Comparison of ENCODE assay signal across 10 cellular contexts in the genomic region with DNA sequence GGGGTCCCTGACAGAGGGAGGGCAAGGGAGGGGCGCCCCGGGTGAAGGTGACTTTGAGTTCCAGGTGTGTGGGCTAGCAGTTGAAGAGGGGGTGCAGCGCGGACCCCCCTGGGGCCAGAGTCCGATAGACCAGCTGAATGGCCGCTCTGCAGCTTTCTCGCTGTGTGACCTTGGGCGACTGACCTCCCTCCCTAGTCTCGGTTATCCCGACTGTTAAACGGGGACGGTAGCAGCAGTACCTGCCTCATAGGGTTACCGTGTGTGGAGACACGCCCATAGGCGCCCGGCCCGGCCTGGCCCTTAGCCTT. TPM values are rescaled to one million over a fixed set of nuclear protein-coding genes. Genes with fewer than 3 reads are reported as not detected.
A peak's percentile ranks its signal among the peaks of the same experiment; 100 is the strongest.
DNase-seq lines count a peak whose midpoint lies in the region; ATAC-seq and TF ChIP-seq lines count a peak whose summit lies in the region.
"Had no signal": no experiment of that assay in that cellular context is flagged by ENCODE, and none has a peak within 500 bp of the region (broad histone marks: within the 10 kb centered on the region; RNA-seq: fewer than 3 reads in every experiment).

No MANE protein-coding gene starts in this region.

- H3K9ac ChIP-seq in colonic mucosa (ENCODE audit: low read depth in 2 of 2, low read length in 2 of 2) = peak overlapping the region in 1 of 2 donors; percentile 40

- peak overlapping the region; percentile 44 for H3K4me3 Mint-ChIP-seq in natural killer cell treated with Interleukin-12 subunit alpha and Interleukin-12 subunit beta and Interleukin-15 and Interleukin-18, amount 100 ng/mL, for 72 hours
- no peak overlapping the region for H3K4me3 Mint-ChIP-seq in natural killer cell
- H3K4me3 Mint-ChIP-seq in naive thymus-derived CD8-positive, alpha-beta T cell = peak overlapping the region in 7 of 10 donors; percentile 11 to 85 (median 44)
- H3K4me3 Mint-ChIP-seq: memory B cell had no signal

- intact Hi-C loops in natural killer cell (cut with micrococcal nuclease) = no loop called here
- intact Hi-C loops in colonic mucosa (cut with DNase I) = no loop called here
- intact Hi-C loops in aorta (cut with DNase I) = loop anchor here (1.0 to 5.0 kb wide), 2 partner anchors 20 to 49 kb away; no protein-coding TSS in a partner anchor

- no peaks in the 10 kb centered on the region for H3K9me3 Mint-ChIP-seq in natural killer cell treated with Interleukin-12 subunit alpha and Interleukin-12 subunit beta and Interleukin-15 and Interleukin-18, amount 100 ng/mL, for 72 hours
- H3K9me3 Mint-ChIP-seq in natural killer cell = no peaks in the 10 kb centered on the region
- H3K9me3 Mint-ChIP-seq in naive thymus-derived CD8-positive, alpha-beta T cell = no peaks in the 10 kb centered on the region

- ATAC-seq in natural killer cell treated with Interleukin-12 subunit alpha and Interleukin-12 subunit beta and Interleukin-15 and Interleukin-18, amount 100 ng/mL, for 72 hours = no peak
- no peak for ATAC-seq in natural killer cell
- no peak for ATAC-seq in naive thymus-derived CD8-positive, alpha-beta T cell
- ATAC-seq in aorta (ENCODE audit: low FRiP score) = no peak
- no peak for ATAC-seq in GM19351 (IDR thresholded peaks at IDR 0.05; ENCODE audit: unreplicated experiment)

- H3K4me1 Mint-ChIP-seq in natural killer cell treated with Interleukin-12 subunit alpha and Interleukin-12 subunit beta and Interleukin-15 and Interleukin-18, amount 100 ng/mL, for 72 hours (ENCODE audit: low read depth in 2 of 2) = peaks cover 0 to 3% of the 10 kb centered on the region in 2 donors
- no peaks in the 10 kb centered on the region for H3K4me1 Mint-ChIP-seq in natural killer cell
- H3K4me1 Mint-ChIP-seq in naive thymus-derived CD8-positive, alpha-beta T cell = peaks cover 3 to 5% (median 4%) of the 10 kb centered on the region in 4 donors
- H3K4me1 Mint-ChIP-seq: memory B cell had no signal

- H3K9me3 ChIP-seq in colonic mucosa (no peaks in the 10 kb centered on the region), aorta (ENCODE audit: control insufficient read depth, low read length) (no peaks in the 10 kb centered on the region)

- POLR2A ChIA-PET in naive thymus-derived CD8-positive, alpha-beta T cell (lab: Charles Lee) = no interaction called here

- H3K27me3 ChIP-seq in colonic mucosa (peaks cover 20% of the 10 kb centered on the region), aorta (ENCODE audit: control insufficient read depth in 1 of 2, insufficient read depth in 2 of 2, low read length in 1 of 2) (no peaks in the 10 kb centered on the region)

- no peaks in the 10 kb centered on the region for H3K36me3 ChIP-seq in colonic mucosa
- no peaks in the 10 kb centered on the region for H3K36me3 ChIP-seq in aorta (ENCODE audit: control insufficient read depth in 1 of 2, insufficient read depth in 2 of 2, low read length in 1 of 2)

- H3K27ac ChIP-seq in colonic mucosa (no peak overlapping the region), aorta (ENCODE audit: low read depth in 1 of 2, low read length in 2 of 2) (peak overlapping the region; percentile 88 to 99)

- no peak overlapping the region for H3K27ac Mint-ChIP-seq in natural killer cell treated with Interleukin-12 subunit alpha and Interleukin-12 subunit beta and Interleukin-15 and Interleukin-18, amount 100 ng/mL, for 72 hours
- no peak overlapping the region for H3K27ac Mint-ChIP-seq in natural killer cell
- H3K27ac Mint-ChIP-seq in naive thymus-derived CD8-positive, alpha-beta T cell = peak overlapping the region in 1 of 10 donors; percentile 86
- H3K27ac Mint-ChIP-seq: memory B cell had no signal

- peaks cover 7 to 24% of the 10 kb centered on the region in 2 donors for H3K27me3 Mint-ChIP-seq in natural killer cell treated with Interleukin-12 subunit alpha and Interleukin-12 subunit beta and Interleukin-15 and Interleukin-18, amount 100 ng/mL, for 72 hours
- peaks cover 16 to 34% of the 10 kb centered on the region in 2 donors for H3K27me3 Mint-ChIP-seq in natural killer cell (ENCODE audit: low read depth in 2 of 2)
- H3K27me3 Mint-ChIP-seq in naive thymus-derived CD8-positive, alpha-beta T cell = peaks cover 11 to 48% (median 33%) of the 10 kb centered on the region in 5 donors

- no peaks in the 10 kb centered on the region for H3K4me1 ChIP-seq in colonic mucosa
- H3K4me1 ChIP-seq in aorta (ENCODE audit: control insufficient read depth in 1 of 2, insufficient read depth in 2 of 2, low read length in 2 of 2) = peaks cover 4 to 5% of the 10 kb centered on the region in 2 donors

- 14% methylated on average over 15 to 17 of the region's 17 CpGs for WGBS in aorta, 2 donors

- TF ChIP-seq CTCF in natural killer cell (IDR thresholded peaks at IDR 0.05) = no peak
- TF ChIP-seq CTCF in colonic mucosa (IDR thresholded peaks at IDR 0.05) = no peak

- peak overlapping the region; percentile 26 for H3K4me3 ChIP-seq in colonic mucosa
- H3K4me3 ChIP-seq in aorta (ENCODE audit: low read length in 2 of 2) = no peak overlapping the region

- DNase-seq in natural killer cell treated with Interleukin-12 subunit alpha and Interleukin-12 subunit beta and Interleukin-15 and Interleukin-18, amount 100 ng/mL, for 72 hours (ENCODE audit: low spot score) = no peak
- DNase-seq in natural killer cell = no peak
- no peak for DNase-seq in colonic mucosa
- DNase-seq in naive thymus-derived CD8-positive, alpha-beta T cell = no peak
- no peak for DNase-seq in aorta
- DNase-seq in EL = no peak
- DNase-seq in SIG-M5 treated with dmso at 0.1 percent for 504 hours (lab: John Stamatoyannopoulos, UW; ENCODE audit: unreplicated experiment) = no peak
- DNase-seq: NCI-H2029 treated with DMSO at 0.1 percent for 48 hours had no signal

- no peaks in the 10 kb centered on the region for H3K36me3 Mint-ChIP-seq in natural killer cell treated with Interleukin-12 subunit alpha and Interleukin-12 subunit beta and Interleukin-15 and Interleukin-18, amount 100 ng/mL, for 72 hours
- H3K36me3 Mint-ChIP-seq in natural killer cell = no peaks in the 10 kb centered on the region
- H3K36me3 Mint-ChIP-seq in naive thymus-derived CD8-positive, alpha-beta T cell = peaks cover 0 to 2% (median 0%) of the 10 kb centered on the region in 3 donors
- H3K36me3 Mint-ChIP-seq: memory B cell had no signal

RNA-seq across cellular contexts. Expression of gene PRRX2, which starts 31.3 kb away (rescaled TPM):
- total RNA-seq in natural killer cell treated with Interleukin-12 subunit alpha and Interleukin-12 subunit beta and Interleukin-15 and Interleukin-18, amount 100 ng/mL, for 72 hours = not detected
- not detected for total RNA-seq in natural killer cell
- total RNA-seq in colonic mucosa = under 1 TPM; 0.64 to 0.85 TPM
- total RNA-seq in naive thymus-derived CD8-positive, alpha-beta T cell = not detected
- polyA plus RNA-seq in naive thymus-derived CD8-positive, alpha-beta T cell = not detected
- 10 to 100 TPM; 51.9 to 68.8 TPM for total RNA-seq in aorta
- polyA plus RNA-seq in aorta = 10 to 100 TPM; 27.7 to 52.6 TPM

RNA-seq across cellular contexts. Expression of gene ASB6, which starts 54.8 kb away (rescaled TPM):
- 10 to 100 TPM; 31.0 to 42.5 TPM for total RNA-seq in natural killer cell treated with Interleukin-12 subunit alpha and Interleukin-12 subunit beta and Interleukin-15 and Interleukin-18, amount 100 ng/mL, for 72 hours
- total RNA-seq in natural killer cell = 10 to 100 TPM; 21.9 to 35.4 (median 32.4) TPM
- 10 to 100 TPM; 15.8 to 18.5 TPM for total RNA-seq in colonic mucosa
- 10 to 100 TPM; 33.7 to 35.7 TPM for total RNA-seq in naive thymus-derived CD8-positive, alpha-beta T cell
- polyA plus RNA-seq in naive thymus-derived CD8-positive, alpha-beta T cell = 10 to 100 TPM; 14.8 to 29.1 (median 19.8) TPM
- 10 to 100 TPM; 15.8 to 20.8 TPM for total RNA-seq in aorta
- polyA plus RNA-seq in aorta = 10 to 100 TPM in 1 of 2 donors, 1 to 10 TPM in 1; 6.0 to 20.3 TPM

RNA-seq across cellular contexts. Expression of gene PTGES, which starts 56.1 kb away (rescaled TPM):
- not detected for total RNA-seq in natural killer cell treated with Interleukin-12 subunit alpha and Interleukin-12 subunit beta and Interleukin-15 and Interleukin-18, amount 100 ng/mL, for 72 hours
- total RNA-seq in natural killer cell = under 1 TPM; 0.28 to 0.47 (median 0.39) TPM
- 1 to 10 TPM; 2.6 to 5.1 TPM for total RNA-seq in colonic mucosa
- total RNA-seq in naive thymus-derived CD8-positive, alpha-beta T cell = not detected
- polyA plus RNA-seq in naive thymus-derived CD8-positive, alpha-beta T cell = under 1 TPM in 1 of 3 donors, not detected in 2; 0.16 TPM
- 1 to 10 TPM; 3.5 to 9.1 TPM for total RNA-seq in aorta
- 1 to 10 TPM in 1 of 2 donors, under 1 TPM in 1; 0.13 to 2.3 TPM for polyA plus RNA-seq in aorta

Comparison
In these comparisons a context has a peak if more than half of its experiments do, and no peak if none do; other contexts are left out.
1. RNA of gene PRRX2, which starts 31.3 kb away (total RNA-seq): 51.9 to 68.8 TPM in aorta; 0.64 to 0.85 TPM in colonic mucosa, not detected in natural killer cell treated with Interleukin-12 subunit alpha and Interleukin-12 subunit beta and Interleukin-15 and Interleukin-18, amount 100 ng/mL, for 72 hours, not detected in natural killer cell and not detected in naive thymus-derived CD8-positive, alpha-beta T cell; every median in the first group is over 10 times any median in the second.
2. intact Hi-C loops: an anchor here in aorta (1.0 to 5.0 kb wide); none called in natural killer cell and colonic mucosa.